ENCODE assay signal across 8 cellular contexts in the genomic region with DNA sequence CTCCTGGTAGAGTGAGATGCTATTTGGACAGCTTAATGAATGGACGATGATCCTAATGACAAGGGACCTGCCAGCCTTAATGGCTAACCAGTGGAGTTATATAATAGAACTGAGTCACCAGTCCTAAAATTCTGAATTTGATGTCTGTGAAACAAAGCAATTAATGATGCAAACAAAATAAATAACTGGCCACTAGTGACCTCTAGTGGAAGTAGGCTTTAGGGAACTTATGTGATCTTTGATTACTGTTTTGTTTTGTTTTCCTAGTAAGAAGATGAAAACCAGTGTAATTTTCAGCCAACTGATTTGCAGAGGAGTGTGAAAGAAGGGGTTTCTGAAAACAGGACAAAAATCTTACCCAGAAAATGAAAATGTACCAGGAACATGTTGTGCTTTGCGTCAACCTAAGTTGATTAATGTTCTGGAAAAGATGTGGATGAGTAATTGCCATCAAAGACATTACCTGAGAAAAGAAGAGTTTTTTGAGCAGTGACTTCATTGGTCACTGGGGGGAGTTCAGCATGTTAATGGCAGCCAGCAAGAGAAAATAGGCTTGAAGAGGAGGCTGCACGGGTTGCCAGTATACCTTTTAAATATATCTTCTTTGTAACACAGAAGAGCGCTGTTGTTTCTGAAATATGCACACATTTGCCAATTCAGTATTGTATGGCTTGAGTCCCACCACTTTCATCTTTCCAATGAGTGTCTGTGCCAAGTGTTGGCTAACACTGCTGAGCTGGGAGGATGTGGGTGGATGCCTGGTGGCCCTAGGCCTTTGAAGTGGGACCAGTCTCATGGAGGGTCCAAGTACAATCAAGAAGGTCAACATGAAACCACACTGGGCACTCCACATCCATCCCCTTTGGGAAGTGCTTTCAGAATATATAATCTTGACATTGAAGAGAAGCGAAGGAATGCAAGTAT. TPM values are rescaled to one million over a fixed set of nuclear protein-coding genes. Genes with fewer than 3 reads are reported as not detected.
DNase-seq lines count a peak whose midpoint lies in the region; ATAC-seq and TF ChIP-seq lines count a peak whose summit lies in the region.

No MANE protein-coding gene starts in this region.

- no peak overlapping the region for H3K4ac ChIP-seq in H9 (ENCODE audit: low read depth, low read length)

- H2BK5ac ChIP-seq in H9 (ENCODE audit: insufficient read length, low read length) = no peak overlapping the region

- no peak overlapping the region for H3K4me3 Mint-ChIP-seq in H9

- H2BK20ac ChIP-seq in H9 (ENCODE audit: low read depth, low read length, poor library complexity, severe bottlenecking) = no peak overlapping the region

- no peak overlapping the region for H2AK5ac ChIP-seq in H9 (ENCODE audit: insufficient read length, low read length)

- no peaks in the 10 kb centered on the region for H3K79me2 ChIP-seq in H9 (ENCODE audit: insufficient read depth, low read length)

- no peak overlapping the region for H2AFZ ChIP-seq in H9 (ENCODE audit: low read length)

- no CpG with 5 or more reads among the region's 5 CpGs for WGBS in H9 (ENCODE audit: extremely low coverage, insufficient read length, low lambda C conversion rate)

- no peak overlapping the region for H2BK15ac ChIP-seq in H9 (ENCODE audit: low read depth, low read length)

- H3K18ac ChIP-seq in H9 (ENCODE audit: insufficient read length, low read depth, low read length) = no peak overlapping the region

- H3K27ac Mint-ChIP-seq in H9 = peak overlapping the region in 2 of 3 experiments; percentile 11 to 18; a peak in 1 of 7 replicates

- H3K14ac ChIP-seq in H9 (ENCODE audit: insufficient read depth, low read length) = no peak overlapping the region

- H3K9me3 Mint-ChIP-seq in H9 = no peaks in the 10 kb centered on the region

- no peaks in the 10 kb centered on the region; the same call in none of the 2 replicates for H3K27me3 Mint-ChIP-seq in H9 (ENCODE audit: low read depth)

- TF ChIP-seq CTCF in H9 (conservative IDR thresholded peaks at IDR 0.05) = peak; percentile 72

- H4K8ac ChIP-seq in H9 (replicated peaks; ENCODE audit: insufficient read length, low read depth, low read length) = no peak overlapping the region

- H4K20me1 ChIP-seq in H9 (ENCODE audit: control insufficient read depth, insufficient read depth, insufficient read length) = no peaks in the 10 kb centered on the region

- H2BK12ac ChIP-seq in H9 (ENCODE audit: insufficient read length, low read depth, low read length) = no peak overlapping the region

- H3K9ac ChIP-seq in H9 (ENCODE audit: extremely low read depth, insufficient read length, low read length) = no peak overlapping the region

- H3K4me2 ChIP-seq in H9 (ENCODE audit: insufficient read depth, insufficient read length, low read length) = no peak overlapping the region

- no peak overlapping the region for H3K23ac ChIP-seq in H9 (ENCODE audit: insufficient read length, low read depth, low read length)

- no peaks in the 10 kb centered on the region for H3K23me2 ChIP-seq in H9 (ENCODE audit: insufficient read length, low read depth, low read length, poor library complexity, severe bottlenecking)

- H3K4me1 Mint-ChIP-seq in H9 = peaks cover 58 to 64% of the 10 kb centered on the region in 2 experiments

- H2BK120ac ChIP-seq in H9 (ENCODE audit: low read depth, low read length, poor library complexity, severe bottlenecking) = no peak overlapping the region

- no peaks in the 10 kb centered on the region for H3K9me3 ChIP-seq in H9 (ENCODE audit: control insufficient read depth, low read depth, low read length)

- no peak overlapping the region for H4K5ac ChIP-seq in H9 (ENCODE audit: insufficient read length, low read depth, low read length)

- H3K56ac ChIP-seq in H9 (ENCODE audit: insufficient read length, low read depth, low read length) = no peak overlapping the region

- no peaks in the 10 kb centered on the region; a peak in 1 of 7 replicates for H3K36me3 Mint-ChIP-seq in H9 (ENCODE audit: insufficient read depth in 1 of 3, low read depth in 3 of 3)

- H4K91ac ChIP-seq in H9 (ENCODE audit: insufficient read length, low read depth, low read length) = no peak overlapping the region

- no peak overlapping the region for H3K27ac ChIP-seq in H9 (ENCODE audit: insufficient read length, low read depth, low read length)

- ATAC-seq in GM21786 (IDR thresholded peaks at IDR 0.05; ENCODE audit: unreplicated experiment) = no peak

- H3K4me1 ChIP-seq in H9 (ENCODE audit: insufficient read depth, low read length) = peaks cover 7% of the 10 kb centered on the region; the same call in 1 of the 2 replicates

- DNase-seq in AG08396 (ENCODE audit: low spot score) (peak; percentile 20), H9 (no peak), NCI-H526 treated with DMSO at 0.1 percent for 48 hours (lab: John Stamatoyannopoulos, UW) (peak; percentile 26), dedifferentiated amniotic fluid mesenchymal stem cell (ENCODE audit: extremely low spot score) (peak; percentile 87), middle frontal gyrus (ENCODE audit: extremely low spot score, low spot score) (peak; percentile 50)
- no peak for DNase-seq in activated CD4-positive, CD25-positive, alpha-beta regulatory T cell treated with anti-CD3 and anti-CD28 coated beads, Interleukin-2, amount 50 U/mL, for 72 hours
- DNase-seq in activated effector memory CD4-positive, alpha-beta T cell treated with anti-CD3 and anti-CD28 coated beads, Interleukin-2, amount 50 U/mL, for 16 hours = no peak

- H3K79me1 ChIP-seq in H9 (ENCODE audit: insufficient read depth, low read depth, low read length, poor library complexity, severe bottlenecking) = no peaks in the 10 kb centered on the region

- no peak overlapping the region for H3T11ph ChIP-seq in H9 (ENCODE audit: low read length)

- H3K27me3 ChIP-seq in H9 (ENCODE audit: insufficient read depth, low read length) = no peaks in the 10 kb centered on the region

RNA-seq across cellular contexts. Expression of a gene that starts 9.3 kb away (rescaled TPM):
- total RNA-seq in H9 (2021) = 7.7 and 7.9 TPM in 2 replicates

RNA-seq across cellular contexts. Expression of a gene that starts 57.2 kb away (rescaled TPM):
- 0.11 and 0.22 TPM in 2 replicates for total RNA-seq in H9 (2021)

Comparison
In these comparisons a context has a peak if more than half of its experiments do, and no peak if none do; other contexts are left out.
1. DNase-seq: peak in AG08396 (single experiment), NCI-H526 treated with DMSO at 0.1 percent for 48 hours (single experiment), dedifferentiated amniotic fluid mesenchymal stem cell (single experiment) and middle frontal gyrus (single experiment); none in H9 (single experiment), activated CD4-positive, CD25-positive, alpha-beta regulatory T cell treated with anti-CD3 and anti-CD28 coated beads, Interleukin-2, amount 50 U/mL, for 72 hours (single experiment) and activated effector memory CD4-positive, alpha-beta T cell treated with anti-CD3 and anti-CD28 coated beads, Interleukin-2, amount 50 U/mL, for 16 hours (single experiment).